In the genomic region with DNA sequence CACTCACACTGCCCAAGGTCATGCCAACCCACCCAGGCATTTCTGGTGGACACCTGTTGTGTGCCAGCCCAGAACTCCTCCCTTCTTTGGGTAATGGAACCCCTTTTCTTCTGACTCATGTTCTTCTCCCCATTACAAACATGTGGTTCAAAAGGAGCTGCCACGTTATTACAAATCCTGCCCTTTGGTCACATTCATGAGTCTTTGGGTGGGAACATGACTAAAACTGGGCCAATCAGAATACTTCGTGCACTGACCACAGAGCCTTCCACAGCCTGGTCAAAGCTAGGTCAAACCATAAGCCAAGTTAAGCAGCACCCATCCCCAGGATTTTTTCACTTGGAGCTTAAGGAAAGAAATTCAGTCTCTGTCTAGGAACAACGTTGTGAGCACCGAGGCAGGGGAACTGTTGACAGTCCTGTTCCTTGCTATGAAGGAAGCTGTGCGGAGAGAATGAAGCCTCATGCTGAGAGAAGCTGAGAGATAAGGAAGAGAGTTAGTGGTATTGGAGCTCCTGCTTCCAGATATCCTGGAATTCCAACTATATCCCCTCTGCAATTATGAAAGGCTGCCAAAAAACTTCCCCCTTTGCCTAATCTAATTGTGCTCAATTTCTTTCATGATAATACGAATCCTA, we compare ENCODE assay signal across 1 cellular context.
TF ChIP-seq lines count a peak whose summit lies in the region.

No MANE protein-coding gene starts in this region.

TF ChIP-seq in WTC11, 78 proteins besides CTCF, POLR2A, EP300 and RAD21 (continued from another document):
- TF ChIP-seq E2F5 (CRISPR knock-in tag; IDR thresholded peaks at IDR 0.05) (no peak), OVOL2 (CRISPR knock-in tag; IDR thresholded peaks at IDR 0.05; ENCODE audit: borderline replicate concordance) (no peak), ZSCAN18 (CRISPR knock-in tag; IDR thresholded peaks at IDR 0.05) (no peak), USF2 (CRISPR knock-in tag; IDR thresholded peaks at IDR 0.05) (no peak), GABPB1 (CRISPR knock-in tag; IDR thresholded peaks at IDR 0.05) (no peak), NFYB (CRISPR knock-in tag; conservative IDR thresholded peaks at IDR 0.05; ENCODE audit: low read depth) (no peak), NFATC4 (CRISPR knock-in tag; IDR thresholded peaks at IDR 0.05) (no peak), ATF1 (CRISPR knock-in tag; IDR thresholded peaks at IDR 0.05) (no peak), TP53 (CRISPR knock-in tag; IDR thresholded peaks at IDR 0.05) (no peak)
